ENCODE assay signal across 8 cellular contexts in the genomic region with DNA sequence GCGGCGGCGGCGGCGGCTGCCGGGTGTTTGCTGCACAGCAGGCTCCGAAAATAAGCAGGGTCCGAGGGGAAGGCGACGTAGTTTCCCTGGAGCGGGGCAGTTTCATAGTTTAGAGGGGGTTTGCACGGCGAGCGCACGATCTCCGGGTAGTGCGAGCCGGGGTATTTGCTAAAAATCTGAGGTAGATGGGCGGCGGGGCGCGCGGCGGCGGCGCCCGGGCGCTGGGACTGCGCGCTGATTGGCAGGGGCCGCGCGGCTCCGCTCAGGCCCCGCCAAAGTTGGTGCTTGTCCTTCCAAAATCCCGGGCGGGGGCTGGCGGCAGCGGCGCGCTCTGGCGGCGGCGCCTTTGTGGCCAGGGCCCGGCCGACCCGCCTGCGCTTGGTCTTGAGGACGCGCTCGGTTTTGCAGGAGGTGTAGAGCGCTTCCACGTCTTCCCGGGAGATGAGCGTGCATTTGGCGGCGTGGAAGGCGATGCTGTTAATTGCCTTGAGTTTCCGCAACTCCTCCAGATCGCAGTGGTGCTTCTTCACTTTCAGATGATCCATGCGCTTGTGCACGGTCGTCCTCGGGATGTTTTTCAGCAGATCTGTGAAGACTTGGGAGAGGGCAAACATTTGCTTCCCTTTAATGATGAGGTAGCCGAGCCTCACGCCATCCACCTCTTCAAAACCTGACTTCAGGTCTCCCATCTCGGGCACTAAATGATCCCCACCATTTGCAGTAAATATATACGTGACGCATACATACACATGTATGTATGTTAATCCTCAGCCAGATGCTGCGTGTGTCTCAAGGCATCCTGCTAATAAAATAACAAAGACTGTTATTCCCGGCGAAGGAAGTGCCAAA. TPM values are rescaled to one million over a fixed set of nuclear protein-coding genes. Genes with fewer than 3 reads are reported as not detected.
DNase-seq lines count a peak whose midpoint lies in the region; ATAC-seq and TF ChIP-seq lines count a peak whose summit lies in the region.

No MANE protein-coding gene starts in this region.

- H3K27me3 ChIP-seq in dorsolateral prefrontal cortex (no peaks in the 10 kb centered on the region), lower lobe of right lung (ENCODE audit: low read depth) (peaks cover 53% of the 10 kb centered on the region), suprapubic skin (no peaks in the 10 kb centered on the region)

- no peaks in the 10 kb centered on the region for H3K9me3 ChIP-seq in lower lobe of right lung
- no peaks in the 10 kb centered on the region for H3K9me3 ChIP-seq in suprapubic skin

- TF ChIP-seq CTCF in dorsolateral prefrontal cortex (IDR thresholded peaks at IDR 0.05 in 54 of 56, conservative IDR thresholded peaks at IDR 0.05 in 2 of 56; ENCODE audit: low read depth in 1 of 56, partially characterized antibody in 56 of 56) (peak in 18 of 56 donors; percentile 6 to 34 (median 17)), lower lobe of right lung (IDR thresholded peaks at IDR 0.05) (no peak), suprapubic skin (IDR thresholded peaks at IDR 0.05) (no peak)

- DNase-seq in COLO668 (lab: John Stamatoyannopoulos, UW; ENCODE audit: unreplicated experiment) (peak; percentile 67), SK-MEL-5 (ENCODE audit: low read depth, low spot score) (peak; percentile 52), dorsolateral prefrontal cortex (peak in 5 of 10 donors; percentile 52 to 77 (median 67)), lower lobe of right lung (peak; percentile 71), suprapubic skin (ENCODE audit: low spot score in 2 of 2) (peak in 1 of 2 donors; percentile 76), mucosa of gallbladder (ENCODE audit: low spot score) (no peak)

- H3K4me3 ChIP-seq in dorsolateral prefrontal cortex: peak overlapping the region; percentile 33 to 80 (median 68)
- H3K4me3 ChIP-seq in lower lobe of right lung: peak overlapping the region; percentile 66
- peak overlapping the region; percentile 87 for H3K4me3 ChIP-seq in suprapubic skin

- in situ Hi-C loops in SK-MEL-5 (cut with HindIII; ENCODE audit: low pct_unique_long_range_greater_than_20kb, low sequenced_read_pairs): no loop called here

- H3K27ac ChIP-seq in dorsolateral prefrontal cortex: peak overlapping the region; percentile 4 to 97 (median 86)
- H3K27ac ChIP-seq in lower lobe of right lung: peak overlapping the region; percentile 76
- H3K27ac ChIP-seq in suprapubic skin: peak overlapping the region; percentile 85

- H3K36me3 ChIP-seq in lower lobe of right lung (no peaks in the 10 kb centered on the region), suprapubic skin (no peaks in the 10 kb centered on the region)

- H3K4me1 ChIP-seq in lower lobe of right lung (peaks cover 41% of the 10 kb centered on the region), suprapubic skin (peaks cover 54% of the 10 kb centered on the region)

- 4% methylated on average over 13 of the region's 72 CpGs for WGBS in suprapubic skin

- no peak for TF ChIP-seq EP300 in suprapubic skin (IDR thresholded peaks at IDR 0.05)

- no peak for TF ChIP-seq POLR2A in suprapubic skin (IDR thresholded peaks at IDR 0.05)

- intact Hi-C loops in dorsolateral prefrontal cortex (cut with DNase I) (loop anchor here in 1 of 2 donors (1.0 kb wide), 1 partner anchor 9 kb away; no protein-coding TSS in a partner anchor), lower lobe of right lung (cut with DNase I) (no loop called here)

- ATAC-seq in GM19025 (IDR thresholded peaks at IDR 0.05; ENCODE audit: low read depth, unreplicated experiment) (peak; percentile 54), HG03139 (IDR thresholded peaks at IDR 0.05; ENCODE audit: unreplicated experiment) (peak; percentile 44), lower lobe of right lung (peak; percentile 80)

RNA-seq across cellular contexts. Expression of gene SKIDA1, which starts 8.1 kb away (rescaled TPM):
- total RNA-seq in SK-MEL-5 (2014; rRNA removed; shearing (Covaris generic)): 0.08 and 0.32 TPM in 2 replicates
- polyA plus RNA-seq in SK-MEL-5 (2015; cell fraction: cytosol; rRNA removed): 0.22 and 0.31 TPM in 2 replicates
- 1.9 and 2.3 TPM in 2 replicates for polyA plus RNA-seq in SK-MEL-5 (2015; cell fraction: nucleus; rRNA removed)
- 1 to 10 TPM; 2.0 to 8.9 (median 4.4) TPM for total RNA-seq in dorsolateral prefrontal cortex
- total RNA-seq in lower lobe of right lung: 0.95 TPM
- 1 to 10 TPM in 2 of 4 donors, under 1 TPM in 2; 0.53 to 3.0 (median 1.2) TPM for total RNA-seq in suprapubic skin
- 1.2 TPM for total RNA-seq in mucosa of gallbladder

RNA-seq across cellular contexts. Expression of gene MLLT10, which starts 16.7 kb away (rescaled TPM):
- total RNA-seq in SK-MEL-5 (2014; rRNA removed; shearing (Covaris generic)): 24.8 and 25.0 TPM in 2 replicates
- 19.4 and 20.6 TPM in 2 replicates for polyA plus RNA-seq in SK-MEL-5 (2015; cell fraction: cytosol; rRNA removed)
- polyA plus RNA-seq in SK-MEL-5 (2015; cell fraction: nucleus; rRNA removed): 43.2 and 47.5 TPM in 2 replicates
- total RNA-seq in dorsolateral prefrontal cortex (10 to 100 TPM; 35.4 to 78.5 (median 55.3) TPM), lower lobe of right lung (48.8 TPM), suprapubic skin (10 to 100 TPM; 58.0 to 97.8 (median 64.4) TPM), mucosa of gallbladder (33.0 TPM)
